Comparison of ENCODE assay signal across 24 cellular contexts in genomic region chr2:30654404-30654803, GRCh38.
A peak's percentile ranks its signal among the peaks of the same experiment; 100 is the strongest.
DNase-seq lines count a peak whose midpoint lies in the region; ATAC-seq, FAIRE-seq and TF ChIP-seq lines count a peak whose summit lies in the region.
"Had no signal": no experiment of that assay in that cellular context is flagged by ENCODE, and none has a peak within 500 bp of the region (broad histone marks: within the 10 kb centered on the region; RNA-seq: fewer than 3 reads in every experiment).

No MANE protein-coding gene starts in this region.

- peak overlapping the region; percentile 67 for H3K4ac ChIP-seq in IMR-90 (ENCODE audit: low read depth, low read length)
- H3K4ac ChIP-seq in H1 (replicated peaks; ENCODE audit: insufficient read length, low read depth, low read length): no peak overlapping the region

- H2AFZ ChIP-seq in IMR-90 (replicated peaks; ENCODE audit: low read length, poor library complexity) (no peak overlapping the region), H1 (ENCODE audit: low read length) (no peak overlapping the region), osteoblast (ENCODE audit: low read length) (peak overlapping the region; percentile 15)
- H2AFZ ChIP-seq: GM23338 had no signal

- H2BK20ac ChIP-seq in IMR-90 (ENCODE audit: low read depth, low read length): peak overlapping the region; percentile 48
- H2BK20ac ChIP-seq in H1 (ENCODE audit: low read length): no peak overlapping the region

- no peak for TF ChIP-seq POLR2A in IMR-90 (IDR thresholded peaks at IDR 0.05; ENCODE audit: low read depth, low read length)
- no peak for TF ChIP-seq POLR2A in H1 (IDR thresholded peaks at IDR 0.05; ENCODE audit: control extremely low read depth in 1 of 2, low read depth in 2 of 2, low read length in 2 of 2)

- no TSS peak for BruUV-seq in IMR-90 (replicated peaks; lab: Mats Ljungman, UMichigan)

- 0 out of 2 replicates have a peak, but pooled peaks cover 1% of the 10 kb centered on the region for H3K23me2 ChIP-seq in H1 (ENCODE audit: low read depth, low read length)

- no peak overlapping the region for H3K4me3 ChIP-seq in IMR-90 (ENCODE audit: insufficient read depth, low read depth, low read length)
- no peak overlapping the region for H3K4me3 ChIP-seq in H1 (ENCODE audit: extremely low read depth in 1 of 4, insufficient read depth in 2 of 4, low read depth in 3 of 4, low read length in 4 of 4)
- H3K4me3 ChIP-seq in osteoblast (ENCODE audit: insufficient read depth, low read length): no peak overlapping the region
- H3K4me3 ChIP-seq in small intestine (ENCODE audit: low read depth in 1 of 2, low read length in 2 of 2): no peak overlapping the region
- H3K4me3 ChIP-seq: A549; BLaER1 treated with 17β-estradiol and CSF1 and Interleukin-3, amounts not matched to agents 10 nM and 100 nM; GM12878; GM23338 had no signal

- H4K20me1 ChIP-seq in IMR-90 (ENCODE audit: insufficient read depth, low read length) (no peaks in the 10 kb centered on the region), H1 (replicated peaks in 1 of 2; ENCODE audit: control insufficient read depth in 1 of 2, insufficient read depth in 2 of 2, low read length in 2 of 2) (no peaks in the 10 kb centered on the region), osteoblast (ENCODE audit: insufficient read depth, low read length) (no peaks in the 10 kb centered on the region)
- H4K20me1 ChIP-seq: BLaER1 treated with 17β-estradiol and CSF1 and Interleukin-3, amounts not matched to agents 10 nM and 100 nM had no signal

- H3K9ac ChIP-seq in IMR-90 (ENCODE audit: low read depth, low read length) (no peak overlapping the region), H1 (replicated peaks in 1 of 4; ENCODE audit: extremely low read depth in 1 of 4, low read depth in 3 of 4, low read length in 3 of 4) (no peak overlapping the region)
- H3K9ac ChIP-seq: BLaER1 treated with 17β-estradiol and CSF1 and Interleukin-3, amounts not matched to agents 10 nM and 100 nM had no signal

- H3K23ac ChIP-seq in IMR-90 (ENCODE audit: low read depth, low read length) (no peak overlapping the region), H1 (ENCODE audit: insufficient read length) (no peak overlapping the region)

- H3K4me2 ChIP-seq in IMR-90 (ENCODE audit: low read depth, low read length) (no peak overlapping the region), H1 (ENCODE audit: insufficient read depth in 1 of 2, low read depth in 2 of 2, low read length in 2 of 2) (no peak overlapping the region), osteoblast (ENCODE audit: insufficient read depth, low read length) (peak overlapping the region; percentile 16)
- H3K4me2 ChIP-seq: A549; BLaER1 treated with 17β-estradiol and CSF1 and Interleukin-3, amounts not matched to agents 10 nM and 100 nM; GM23338 had no signal

- peak overlapping the region; percentile 34; the same call in 1 of the 2 replicates for H3K18ac ChIP-seq in IMR-90 (ENCODE audit: low read depth, low read length)
- no peak overlapping the region for H3K18ac ChIP-seq in H1 (ENCODE audit: extremely low read depth, low read length)

- H2BK5ac ChIP-seq in IMR-90 (ENCODE audit: low read depth, low read length, poor library complexity, severe bottlenecking) (peak overlapping the region; percentile 75), H1 (ENCODE audit: low read depth, low read length) (no peak overlapping the region)

- TF ChIP-seq CTCF in IMR-90 (conservative IDR thresholded peaks at IDR 0.05; ENCODE audit: low read depth, low read length): no peak
- TF ChIP-seq CTCF in H1 (IDR thresholded peaks at IDR 0.05; ENCODE audit: control extremely low read depth in 1 of 3, insufficient read depth in 1 of 3, low read depth in 1 of 3, low read length in 3 of 3): no peak
- no peak for TF ChIP-seq CTCF in osteoblast (IDR thresholded peaks at IDR 0.05; ENCODE audit: extremely low read depth, low read depth, low read length)

- peaks cover 30% of the 10 kb centered on the region for H3K9me1 ChIP-seq in IMR-90 (ENCODE audit: insufficient read depth, low read length)

- H3K4me1 ChIP-seq in IMR-90 (ENCODE audit: control insufficient read depth, insufficient read depth, low read length) (peaks cover 32% of the 10 kb centered on the region), H1 (replicated peaks in 1 of 4; ENCODE audit: control insufficient read depth in 3 of 4, insufficient read depth in 4 of 4, low read length in 3 of 4) (peaks cover 7 to 11% (median 9%) of the 10 kb centered on the region in 4 experiments; a peak in 6 of 7 replicates), osteoblast (ENCODE audit: insufficient read depth, low read length) (peaks cover 15% of the 10 kb centered on the region), small intestine (ENCODE audit: control insufficient read depth in 2 of 2, insufficient read depth in 1 of 2, low read depth in 1 of 2, low read length in 1 of 2) (no peaks in the 10 kb centered on the region)
- H3K4me1 ChIP-seq: A549, BE2C had no signal

- H2AK5ac ChIP-seq in IMR-90 (ENCODE audit: low read depth, low read length): peak overlapping the region; percentile 38
- no peak overlapping the region for H2AK5ac ChIP-seq in H1 (ENCODE audit: low read depth, low read length)

- H3K36me3 ChIP-seq in IMR-90 (ENCODE audit: control insufficient read depth, insufficient read depth, low read length): no peaks in the 10 kb centered on the region
- no peaks in the 10 kb centered on the region for H3K36me3 ChIP-seq in H1 (ENCODE audit: control insufficient read depth in 2 of 4, insufficient read depth in 4 of 4, low read length in 3 of 4)
- H3K36me3 ChIP-seq in osteoblast (ENCODE audit: insufficient read depth, low read length): no peaks in the 10 kb centered on the region
- no peaks in the 10 kb centered on the region for H3K36me3 ChIP-seq in small intestine (ENCODE audit: control insufficient read depth in 2 of 2, insufficient read depth in 2 of 2, low read length in 2 of 2)
- H3K36me3 ChIP-seq: BE2C; BLaER1 treated with 17β-estradiol and CSF1 and Interleukin-3, amounts not matched to agents 10 nM and 100 nM had no signal

- TF ChIP-seq RAD21 in IMR-90 (IDR thresholded peaks at IDR 0.05; ENCODE audit: low read length): no peak
- no peak for TF ChIP-seq RAD21 in H1 (IDR thresholded peaks at IDR 0.05 in 1 of 2, conservative IDR thresholded peaks at IDR 0.05 in 1 of 2; ENCODE audit: low read depth in 2 of 2, low read length in 2 of 2)

- POLR2A ChIA-PET in IMR-90 (lab: Charles Lee; ENCODE audit: unreplicated experiment) (no interaction called here), H1 (lab: Charles Lee; ENCODE audit: partially characterized antibody) (no interaction called here)

- FAIRE-seq in H1 (lab: Jason Lieb, UNC) (no peak), small intestine (lab: Jason Lieb, UNC) (no peak)
- FAIRE-seq: A549, D721Med, GM12878, GM19239 had no signal

- H3K27ac ChIP-seq in IMR-90 (ENCODE audit: insufficient read depth, low read length) (no peak overlapping the region), H1 (ENCODE audit: low read depth, low read length) (no peak overlapping the region), osteoblast (ENCODE audit: low read depth, low read length) (peak overlapping the region; percentile 15), small intestine (ENCODE audit: low read depth in 1 of 2, low read length in 1 of 2) (no peak overlapping the region)
- H3K27ac ChIP-seq: A549; BLaER1 treated with 17β-estradiol and CSF1 and Interleukin-3, amounts not matched to agents 10 nM and 100 nM had no signal

- H3K14ac ChIP-seq in IMR-90 (replicated peaks; ENCODE audit: low read depth, low read length) (peak overlapping the region; percentile 52), H1 (ENCODE audit: insufficient read length) (no peak overlapping the region)

- CTCF ChIA-PET in IMR-90 (lab: Yijun Ruan, JAX) (interaction anchor here (0.6 to 1.2 kb wide), 2 partner anchors 43 to 436 kb away, joined by 3 to 5 read pairs; no protein-coding TSS in a partner anchor), H1 (lab: Charles Lee; ENCODE audit: partially characterized antibody) (interaction anchor here (0.8 to 3.3 kb wide), 5 partner anchors 24 to 448 kb away, joined by 3 to 12 read pairs (median 4); no protein-coding TSS in a partner anchor)

- H2BK120ac ChIP-seq in IMR-90 (ENCODE audit: low read depth, low read length) (peak overlapping the region; percentile 88; the same call in 1 of the 2 replicates), H1 (replicated peaks; ENCODE audit: low read depth, low read length) (no peak overlapping the region)

- ATAC-seq in IMR-90 (ENCODE audit: low read depth): no peak
- ATAC-seq: GM23338 had no signal

- intact Hi-C loops in IMR-90 (cut with micrococcal nuclease): no loop called here

- WGBS in IMR-90 (ENCODE audit: extremely low coverage in 2 of 2, insufficient read length in 1 of 2), 2 experiments: no CpG with 5 or more reads among the region's 3 CpGs
- 86% methylated on average over 3 of the region's 3 CpGs; no CpG with 5 or more reads in 1 of the 2 experiments for WGBS in H1 (ENCODE audit: extremely low coverage in 1 of 2, insufficient coverage in 1 of 2, insufficient read length in 1 of 2, insufficient replicate concordance in 2 of 2, low coverage in 1 of 2, low lambda C conversion rate in 2 of 2, missing lambda C conversion rate in 1 of 2), 2 experiments
- 90 to 95% (median 91%) methylated on average over 3 of the region's 3 CpGs for WGBS in small intestine, 3 donors

- peak overlapping the region; percentile 48; the same call in 1 of the 3 replicates for H2BK15ac ChIP-seq in IMR-90 (ENCODE audit: low read depth, low read length)
- no peak overlapping the region for H2BK15ac ChIP-seq in H1 (ENCODE audit: low read length)

- H3K27me3 ChIP-seq in IMR-90 (ENCODE audit: control insufficient read depth, insufficient read depth, low read length) (no peaks in the 10 kb centered on the region), H1 (replicated peaks in 1 of 4; ENCODE audit: control insufficient read depth in 3 of 4, extremely low read depth in 1 of 4, insufficient read depth in 3 of 4, low read length in 3 of 4) (peaks cover 0 to 6% (median 5%) of the 10 kb centered on the region in 4 experiments; a peak in 4 of 7 replicates), osteoblast (ENCODE audit: insufficient read depth, low read length) (no peaks in the 10 kb centered on the region), small intestine (ENCODE audit: control insufficient read depth in 2 of 2, insufficient read depth in 2 of 2, low read length in 2 of 2) (no peaks in the 10 kb centered on the region)
- H3K27me3 ChIP-seq: BE2C; BLaER1 treated with 17β-estradiol and CSF1 and Interleukin-3, amounts not matched to agents 10 nM and 100 nM had no signal

- in situ Hi-C loops in IMR-90 (cut with MboI; ENCODE audit: low sequenced_read_pairs): no loop called here

- TF ChIP-seq EP300 in H1 (IDR thresholded peaks at IDR 0.05; ENCODE audit: borderline replicate concordance in 1 of 2, low read depth in 2 of 2, low read length in 2 of 2): no peak

- no peaks in the 10 kb centered on the region for H3K79me1 ChIP-seq in IMR-90 (ENCODE audit: low read depth in 1 of 2, low read length in 2 of 2)
- H3K79me1 ChIP-seq in H1 (ENCODE audit: low read depth, low read length): no peaks in the 10 kb centered on the region

- 0 out of 2 replicates have a peak overlapping the region, but pooled peaks have one; percentile 6 for H2BK12ac ChIP-seq in H1 (ENCODE audit: low read depth, low read length)

- no peak for DNase-seq in IMR-90
- peak in 1 of 2 experiments; percentile 2 for DNase-seq in H1 (ENCODE audit: low read depth in 1 of 2, low spot score in 2 of 2)
- no peak for DNase-seq in osteoblast (ENCODE audit: insufficient read length, low spot score, missing footprints)
- DNase-seq in NCI-H2107 treated with DMSO at 0.1 percent for 48 hours (lab: John Stamatoyannopoulos, UW; ENCODE audit: unreplicated experiment): no peak
- no peak for DNase-seq in small intestine
- DNase-seq in activated CD4-positive, CD25-positive, alpha-beta regulatory T cell (lab: John Stamatoyannopoulos, UW): no peak
- DNase-seq: 8988T; ACHN; AML-193; BE2C; CD4-positive, alpha-beta T cell; CD8-positive, alpha-beta memory T cell; DMS 273 treated with DMSO at 0.1 percent for 48 hours; DMS79; EL; GDM1; H7; HCEC 1CT had no signal

- dilution Hi-C loops in IMR-90 (cut with HindIII; ENCODE audit: low sequenced_read_pairs, unreplicated experiment): no loop called here

- no peak overlapping the region; the same call in 1 of the 2 replicates for H4K5ac ChIP-seq in IMR-90 (ENCODE audit: low read depth, low read length)
- no peak overlapping the region for H4K5ac ChIP-seq in H1 (ENCODE audit: insufficient read length, low read depth, low read length)

- peak overlapping the region; percentile 20 for H2AK9ac ChIP-seq in IMR-90 (replicated peaks; ENCODE audit: low read depth, low read length, poor library complexity)

- H4K8ac ChIP-seq in IMR-90 (ENCODE audit: low read depth in 2 of 2, low read length in 2 of 2): no peak overlapping the region
- no peak overlapping the region for H4K8ac ChIP-seq in H1 (ENCODE audit: extremely low read depth, insufficient read depth, low read length)

- H3K9me3 ChIP-seq in IMR-90 (ENCODE audit: control insufficient read depth, insufficient read depth, low read length): no peaks in the 10 kb centered on the region
- H3K9me3 ChIP-seq in H1 (ENCODE audit: insufficient read depth in 2 of 2, low read depth in 1 of 2, low read length in 1 of 2): no peaks in the 10 kb centered on the region
- H3K9me3 ChIP-seq in osteoblast (ENCODE audit: low read depth, low read length): no peaks in the 10 kb centered on the region
- no peaks in the 10 kb centered on the region for H3K9me3 ChIP-seq in small intestine (ENCODE audit: control insufficient read depth, low read depth)
- H3K9me3 ChIP-seq: A549, BE2C had no signal

- H3K79me2 ChIP-seq in H1 (ENCODE audit: control insufficient read depth in 1 of 2, insufficient read depth in 2 of 2, low read length in 2 of 2) (no peaks in the 10 kb centered on the region), osteoblast (ENCODE audit: insufficient read depth, low read length) (no peaks in the 10 kb centered on the region)

- H3K56ac ChIP-seq in IMR-90 (ENCODE audit: extremely low read depth, insufficient read depth, low read length): no peak overlapping the region
- no peak overlapping the region for H3K56ac ChIP-seq in H1 (replicated peaks; ENCODE audit: insufficient read length, low read depth, low read length)

- H4K91ac ChIP-seq in IMR-90 (ENCODE audit: insufficient read depth, low read depth, low read length) (peak overlapping the region; percentile 46; the same call in 1 of the 2 replicates), H1 (replicated peaks; ENCODE audit: insufficient read length, low read length) (no peak overlapping the region)
